ENCODE assay signal across 34 cellular contexts in genomic region chr3:160009525-160009924, GRCh38. TPM values are rescaled to one million over a fixed set of nuclear protein-coding genes. Genes with fewer than 3 reads are reported as not detected.
DNase-seq lines count a peak whose midpoint lies in the region; ATAC-seq, FAIRE-seq and TF ChIP-seq lines count a peak whose summit lies in the region.
"Had no signal": no experiment of that assay in that cellular context is flagged by ENCODE, and none has a peak within 500 bp of the region (broad histone marks: within the 10 kb centered on the region; RNA-seq: fewer than 3 reads in every experiment).

No MANE protein-coding gene starts in this region.

- 0 out of 2 replicates have a peak overlapping the region, but pooled peaks have one; percentile 0 for H2AFZ ChIP-seq in KMS-11 (ENCODE audit: low read depth)

- no peaks in the 10 kb centered on the region for H4K20me1 ChIP-seq in KMS-11 (ENCODE audit: insufficient read depth)

- H3K4me2 ChIP-seq in KMS-11, result peak overlapping the region; percentile 89

- ATAC-seq in GM19043 (IDR thresholded peaks at IDR 0.05; ENCODE audit: low read depth, unreplicated experiment), result peak; percentile 26
- ATAC-seq in GM21717 (IDR thresholded peaks at IDR 0.05; ENCODE audit: unreplicated experiment), result peak; percentile 29
- ATAC-seq: HepG2; left cardiac atrium; naive thymus-derived CD8-positive, alpha-beta T cell; psoas muscle had no signal

- no peak overlapping the region; the same call in 1 of the 2 replicates for H3K9ac ChIP-seq in KMS-11

- H3K36me3 ChIP-seq in KMS-11 (ENCODE audit: insufficient read depth), result no peaks in the 10 kb centered on the region
- H3K36me3 ChIP-seq: tibial nerve had no signal

- H3K4me3 ChIP-seq in KMS-11 (IDR thresholded peaks at IDR 0.05; ENCODE audit: insufficient read depth, low read depth, low read length), result no peak overlapping the region
- H3K4me3 ChIP-seq: lung, psoas muscle, tibial nerve had no signal

- no peaks in the 10 kb centered on the region for H3K27me3 ChIP-seq in KMS-11 (ENCODE audit: insufficient read depth, low read depth)
- H3K27me3 ChIP-seq: tibial nerve had no signal

- H3K4me1 ChIP-seq in KMS-11 (ENCODE audit: low read depth, poor library complexity, severe bottlenecking), result peaks cover 93% of the 10 kb centered on the region
- H3K4me1 ChIP-seq: psoas muscle, tibial nerve had no signal

- peak; percentile 50 for FAIRE-seq in GM12891 (lab: Jason Lieb, UNC)
- FAIRE-seq: bronchial epithelial cell, colon, HepG2, RCC 7860 had no signal

- no peak for TF ChIP-seq CTCF in KMS-11 (conservative IDR thresholded peaks at IDR 0.05; ENCODE audit: low read depth, low read length)

- DNase-seq in GM12891 (ENCODE audit: insufficient read length, low spot score) (no peak), NCI-H2196 treated with DMSO at 0.1 percent for 48 hours (lab: John Stamatoyannopoulos, UW; ENCODE audit: unreplicated experiment) (no peak), COLO829 (ENCODE audit: low spot score) (no peak), UCSD-AML1 (lab: John Stamatoyannopoulos, UW; ENCODE audit: unreplicated experiment) (no peak), NCI-H2227 (lab: John Stamatoyannopoulos, UW; ENCODE audit: unreplicated experiment) (no peak)
- DNase-seq: activated CD4-positive, alpha-beta T cell treated with anti-CD3 and anti-CD28 coated beads for 48 hours; activated CD8-positive, alpha-beta memory T cell treated with anti-CD3 and anti-CD28 coated beads for 24 hours; activated effector memory CD4-positive, alpha-beta T cell treated with Interleukin-2 at 50 U/mL for 16 hours; anterior cingulate cortex; CD4-positive, alpha-beta memory T cell; effector CD4-positive, alpha-beta T cell; GOT3; HFFc6; hippocampal formation; Karpas-422; left cardiac atrium; naive thymus-derived CD8-positive, alpha-beta T cell; NCI-H1436; NCI-H2081; NCI-H345; psoas muscle; SHP77 treated with DMSO at 0.1 percent for 48 hours; stimulated activated CD4-positive, alpha-beta T cell treated with anti-CD3 and anti-CD28 coated beads, Interleukin-4, amount 100 ng/mL, for 4 hours; T-helper 9 cell had no signal

- H3K79me2 ChIP-seq in KMS-11 (ENCODE audit: insufficient read depth, low read depth), result no peaks in the 10 kb centered on the region

- H3K27ac ChIP-seq in KMS-11, result peak overlapping the region; percentile 82; the same call in 1 of the 2 replicates
- H3K27ac ChIP-seq: psoas muscle, tibial nerve, VCaP had no signal

- TF ChIP-seq POLR2A in GM12891 (IDR thresholded peaks at IDR 0.05; ENCODE audit: low read depth, low read length), result no peak

TF ChIP-seq in GM12891, 5 proteins besides CTCF, POLR2A, EP300 and RAD21:
- no peak for TF ChIP-seq PAX5 (IDR thresholded peaks at IDR 0.05; ENCODE audit: insufficient read depth, low read length, severe bottlenecking)
- no peak for TF ChIP-seq TAF1 (IDR thresholded peaks at IDR 0.05; ENCODE audit: low read depth, low read length)
- no peak for TF ChIP-seq POLR2AphosphoS5 (IDR thresholded peaks at IDR 0.05; ENCODE audit: low read depth, low read length)
- TF ChIP-seq POU2F2 (IDR thresholded peaks at IDR 0.05; ENCODE audit: low read depth, low read length), result no peak
- TF ChIP-seq SPI1 (IDR thresholded peaks at IDR 0.05; ENCODE audit: low read depth, low read length), result no peak

RNA-seq across cellular contexts. Expression of gene IL12A, which starts 20.9 kb away (rescaled TPM):
- 1.1 TPM for polyA plus RNA-seq in GM12891 (2012; ENCODE audit: low read depth, missing spikeins)
- polyA plus RNA-seq: CD4-positive, alpha-beta memory T cell had no signal
